ENCODE assay signal across 22 cellular contexts in the genomic region with DNA sequence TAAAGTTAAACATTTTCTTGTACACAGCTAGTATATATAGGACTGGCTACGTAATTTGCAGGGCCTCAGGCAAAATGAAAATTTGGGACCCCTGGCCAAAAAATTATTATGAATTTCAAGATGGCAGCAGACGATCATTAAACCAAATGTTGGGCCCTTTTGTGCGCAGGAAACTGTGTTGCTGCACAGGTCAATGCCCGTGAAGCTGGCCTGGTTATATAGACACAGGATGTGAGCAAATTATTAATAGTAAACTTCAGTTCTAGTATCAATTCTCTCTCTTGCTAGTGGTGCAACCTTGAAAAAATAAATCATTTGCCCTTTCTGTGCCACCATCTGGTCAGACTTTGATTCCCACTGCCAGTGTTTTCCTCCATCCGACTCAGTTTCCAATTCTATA.
"Had no signal": no experiment of that assay in that cellular context is flagged by ENCODE, and none has a peak within 500 bp of the region (broad histone marks: within the 10 kb centered on the region; RNA-seq: fewer than 3 reads in every experiment).

No MANE protein-coding gene starts in this region.

- H3K4me3 ChIP-seq: colonic mucosa, esophagus squamous epithelium, gastrocnemius medialis, heart right ventricle, left lung, lower lobe of right lung, mucosa of descending colon had no signal

- H3K9me3 Mint-ChIP-seq: dendritic cell treated with granulocyte-macrophage colony-stimulating factor and Interleukin-4, amounts not matched to agents 40 ng/mL and 50 ng/mL, for 4 days; effector memory CD8-positive, alpha-beta T cell; endodermal cell; mesothelial cell of epicardium had no signal

- ATAC-seq: effector memory CD8-positive, alpha-beta T cell; esophagus mucosa; gastrocnemius medialis; heart right ventricle; left cardiac atrium; left lung; lower lobe of right lung; mucosa of descending colon had no signal

- H3K36me3 ChIP-seq: colonic mucosa, esophagus squamous epithelium, gastrocnemius medialis, heart right ventricle, left lung, lower lobe of right lung had no signal

- H3K36me3 Mint-ChIP-seq: mesothelial cell of epicardium had no signal

- H3K9me3 ChIP-seq: colonic mucosa, esophagus squamous epithelium, gastrocnemius medialis, heart right ventricle, left lung, lower lobe of right lung, mucosa of descending colon had no signal

- DNase-seq: colonic mucosa; cortex of kidney; effector CD8-positive, alpha-beta T cell; effector memory CD8-positive, alpha-beta T cell; endodermal cell; erythroblast; esophagus squamous epithelium; foreskin fibroblast; foreskin melanocyte; gastrocnemius medialis; glutamatergic neuron; heart right ventricle; hippocampal formation; left cardiac atrium; left lung; lower lobe of right lung; mesenchymal stem cell; mucosa of descending colon had no signal

- H3K27ac Mint-ChIP-seq: dendritic cell treated with granulocyte-macrophage colony-stimulating factor and Interleukin-4, amounts not matched to agents 40 ng/mL and 50 ng/mL, for 4 days; effector memory CD8-positive, alpha-beta T cell; endodermal cell; mesothelial cell of epicardium had no signal

- H3K27me3 ChIP-seq: colonic mucosa, gastrocnemius medialis had no signal

- H3K4me1 ChIP-seq: colonic mucosa, esophagus squamous epithelium, gastrocnemius medialis, heart right ventricle, left lung, lower lobe of right lung had no signal

- H3K4me3 Mint-ChIP-seq: dendritic cell treated with granulocyte-macrophage colony-stimulating factor and Interleukin-4, amounts not matched to agents 40 ng/mL and 50 ng/mL, for 4 days; effector memory CD8-positive, alpha-beta T cell; endodermal cell; mesothelial cell of epicardium had no signal

- H3K27ac ChIP-seq: colonic mucosa, epithelial cell of prostate, esophagus squamous epithelium, gastrocnemius medialis, heart right ventricle, left lung, lower lobe of right lung had no signal

- H3K4me1 Mint-ChIP-seq: endodermal cell, mesothelial cell of epicardium had no signal
